ENCODE assay signal across 8 cellular contexts in genomic region chr2:3558205-3559014, GRCh38. TPM values are rescaled to one million over a fixed set of nuclear protein-coding genes. Genes with fewer than 3 reads are reported as not detected.
DNase-seq lines count a peak whose midpoint lies in the region; ATAC-seq and TF ChIP-seq lines count a peak whose summit lies in the region.

Gene RNASEH1 (minus strand): TSS chr2:3558333. CDS start chr2:3558260, 73 bp downstream.

- peak; percentile 96 for ATAC-seq in GM21717 (IDR thresholded peaks at IDR 0.05; ENCODE audit: unreplicated experiment)

- no peaks in the 10 kb centered on the region for H3K9me3 Mint-ChIP-seq in activated T-cell treated with anti-CD3 and anti-CD28 coated beads, Interleukin-2, amount 50 U/mL, for 24 hours

- H3K4me3 Mint-ChIP-seq in activated T-cell treated with anti-CD3 and anti-CD28 coated beads, Interleukin-2, amount 50 U/mL, for 24 hours: peak within 1 kb of the TSS; percentile 91

- peaks cover 49% of the 10 kb centered on the region for H3K4me1 Mint-ChIP-seq in activated T-cell treated with anti-CD3 and anti-CD28 coated beads, Interleukin-2, amount 50 U/mL, for 24 hours (ENCODE audit: low read depth)

- peaks cover 84% of the 10 kb centered on the region for H3K36me3 Mint-ChIP-seq in activated T-cell treated with anti-CD3 and anti-CD28 coated beads, Interleukin-2, amount 50 U/mL, for 24 hours (ENCODE audit: low read depth)

- in situ Hi-C loops in KBM-7 (cut with MboI; ENCODE audit: low pct_unique_long_range_greater_than_20kb, low sequenced_read_pairs): no loop called here

- no peaks in the 10 kb centered on the region for H3K27me3 Mint-ChIP-seq in activated T-cell treated with anti-CD3 and anti-CD28 coated beads, Interleukin-2, amount 50 U/mL, for 24 hours

- DNase-seq in DMS153 treated with DMSO at 0.1 percent for 48 hours (lab: John Stamatoyannopoulos, UW; ENCODE audit: unreplicated experiment) (peak; percentile 96), KBM-7 (peak; percentile 99), epithelial cell of proximal tubule (ENCODE audit: low read depth) (peak; percentile 64), mucosa of gallbladder (ENCODE audit: low spot score) (peak; percentile 98)
- peak; percentile 100 for DNase-seq in activated T-cell treated with anti-CD3 and anti-CD28 coated beads, Interleukin-2, amount 50 U/mL, for 24 hours
- peak; percentile 96 to 99 for DNase-seq in stimulated activated CD8-positive, alpha-beta memory T cell treated with anti-CD3 and anti-CD28 coated beads, Interleukin-4, amount 100 ng/mL, for 4 hours (ENCODE audit: low read depth in 2 of 2, low spot score in 1 of 2)

- peak within 1 kb of the TSS; percentile 97 for H3K4me3 ChIP-seq in epithelial cell of proximal tubule (ENCODE audit: low read depth, low read length)

- H3K27ac Mint-ChIP-seq in activated T-cell treated with anti-CD3 and anti-CD28 coated beads, Interleukin-2, amount 50 U/mL, for 24 hours: peak within 1 kb of the TSS; percentile 96

- no peak for TF ChIP-seq CTCF in epithelial cell of proximal tubule (conservative IDR thresholded peaks at IDR 0.05; ENCODE audit: low read depth, low read length)

TF ChIP-seq in PFSK-1, 5 proteins besides CTCF, POLR2A, EP300 and RAD21:
- TF ChIP-seq FOXP2 (optimal IDR thresholded peaks at IDR 0.05; ENCODE audit: borderline replicate concordance, extremely low read depth, extremely low read length, insufficient read depth) (peak; percentile 58), POLR2AphosphoS5 (IDR thresholded peaks at IDR 0.05; ENCODE audit: low read depth, low read length) (peak; percentile 91), TAF1 (IDR thresholded peaks at IDR 0.05; ENCODE audit: borderline replicate concordance, insufficient read depth, low read length) (peak; percentile 94; the same call in 1 of the 2 replicates), REST (IDR thresholded peaks at IDR 0.05; ENCODE audit: insufficient read depth in 1 of 2, low read depth in 2 of 2, low read length in 2 of 2) (0 out of 4 replicates have a peak, but pooled peaks of 1 of the 2 experiments have one; percentile 25), SIN3A (IDR thresholded peaks at IDR 0.05; ENCODE audit: borderline replicate concordance, insufficient read depth, low read length) (peak; percentile 89; the same call in 1 of the 2 replicates)

RNA-seq across cellular contexts. Expression of gene RNASEH1, which starts in this region (rescaled TPM):
- polyA plus RNA-seq in PFSK-1 (2012; ENCODE audit: insufficient read length, low read depth): 27.1 TPM
- 19.5 and 35.1 TPM in 2 replicates for total RNA-seq in epithelial cell of proximal tubule
- 14.9 TPM for total RNA-seq in mucosa of gallbladder

Comparison
In these comparisons a context has a peak if more than half of its experiments do, and no peak if none do; other contexts are left out.
1. Peak in every context shown above with its lines: DNase-seq, ATAC-seq and H3K4me3 ChIP-seq.